Comparison of ENCODE assay signal across 8 cellular contexts in the genomic region with DNA sequence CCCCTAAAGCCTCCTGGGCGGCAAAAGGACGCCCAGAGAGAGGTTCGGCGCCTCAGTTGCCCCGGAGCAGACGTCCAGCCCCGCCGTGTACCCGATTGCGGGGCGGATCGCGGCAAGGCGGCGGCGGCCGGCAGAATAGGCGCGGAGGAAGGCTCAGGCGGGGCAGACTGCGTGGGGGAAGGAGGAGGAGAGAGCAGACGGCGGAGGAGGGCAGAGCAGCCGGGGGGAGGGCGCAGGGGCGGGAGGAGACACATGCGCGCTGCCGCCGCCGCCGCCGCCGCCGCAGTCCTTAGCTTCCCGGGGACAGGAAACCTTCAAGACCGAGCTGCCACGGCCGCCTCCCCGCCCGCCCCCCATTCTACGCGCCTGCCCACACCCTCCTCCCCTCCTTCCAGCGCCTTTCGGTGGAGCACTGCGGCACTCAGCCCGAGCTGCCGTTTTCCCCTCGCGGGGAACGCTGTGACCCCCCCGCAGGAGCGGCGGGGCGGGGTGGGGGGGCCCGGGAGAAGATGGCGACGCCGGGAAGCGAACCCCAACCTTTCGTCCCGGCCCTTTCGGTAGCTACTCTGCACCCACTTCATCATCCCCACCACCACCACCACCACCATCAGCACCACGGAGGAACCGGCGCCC. TPM values are rescaled to one million over a fixed set of nuclear protein-coding genes. Genes with fewer than 3 reads are reported as not detected.
DNase-seq lines count a peak whose midpoint lies in the region; ATAC-seq and TF ChIP-seq lines count a peak whose summit lies in the region.

A gene with protein sequence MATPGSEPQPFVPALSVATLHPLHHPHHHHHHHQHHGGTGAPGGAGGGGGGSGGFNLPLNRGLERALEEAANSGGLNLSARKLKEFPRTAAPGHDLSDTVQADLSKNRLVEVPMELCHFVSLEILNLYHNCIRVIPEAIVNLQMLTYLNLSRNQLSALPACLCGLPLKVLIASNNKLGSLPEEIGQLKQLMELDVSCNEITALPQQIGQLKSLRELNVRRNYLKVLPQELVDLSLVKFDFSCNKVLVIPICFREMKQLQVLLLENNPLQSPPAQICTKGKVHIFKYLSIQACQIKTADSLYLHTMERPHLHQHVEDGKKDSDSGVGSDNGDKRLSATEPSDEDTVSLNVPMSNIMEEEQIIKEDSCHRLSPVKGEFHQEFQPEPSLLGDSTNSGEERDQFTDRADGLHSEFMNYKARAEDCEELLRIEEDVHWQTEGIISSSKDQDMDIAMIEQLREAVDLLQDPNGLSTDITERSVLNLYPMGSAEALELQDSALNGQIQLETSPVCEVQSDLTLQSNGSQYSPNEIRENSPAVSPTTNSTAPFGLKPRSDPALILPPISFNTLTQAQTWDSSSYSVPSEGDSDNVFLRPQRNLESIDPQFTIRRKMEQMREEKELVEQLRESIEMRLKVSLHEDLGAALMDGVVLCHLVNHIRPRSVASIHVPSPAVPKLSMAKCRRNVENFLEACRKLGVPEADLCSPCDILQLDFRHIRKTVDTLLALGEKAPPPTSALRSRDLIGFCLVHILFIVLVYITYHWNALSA (plus strand): TSS at position 283 of the 633 bp plus-strand sequence. CDS start 227 bp downstream, at position 510.

- peak within 1 kb of the TSS; percentile 35 for H3K9ac ChIP-seq in parathyroid adenoma

- TF ChIP-seq CTCF in parathyroid adenoma (IDR thresholded peaks at IDR 0.05) (no peak), tibial artery (IDR thresholded peaks at IDR 0.05) (no peak)

- intact Hi-C loops in head of caudate nucleus (cut with DNase I) (loop anchor here (10.0 kb wide), 1 partner anchor 162 kb away; no protein-coding TSS in a partner anchor), tibial artery (cut with DNase I; ENCODE audit: low total_unique reads) (loop anchor here (2.0 to 10.0 kb wide), 2 partner anchors 132 to 168 kb away; no protein-coding TSS in a partner anchor)

- H3K9me3 ChIP-seq in parathyroid adenoma (ENCODE audit: control insufficient read depth, low read length) (no peaks in the 10 kb centered on the region), tibial artery (no peaks in the 10 kb centered on the region)

- H3K27me3 ChIP-seq in parathyroid adenoma (ENCODE audit: control insufficient read depth, insufficient read depth, low read length) (no peaks in the 10 kb centered on the region), tibial artery (no peaks in the 10 kb centered on the region)

- peak within 1 kb of the TSS; percentile 71 for H2AFZ ChIP-seq in parathyroid adenoma

- H3K27ac Mint-ChIP-seq in activated naive CD8-positive, alpha-beta T cell treated with anti-CD3 and anti-CD28 coated beads, Interleukin-2, amount 10 ng/mL, durations not matched to agents 7 days and 5 days, result peak within 1 kb of the TSS; percentile 86

- H3K4me2 ChIP-seq in parathyroid adenoma (ENCODE audit: low read length), result peak within 1 kb of the TSS; percentile 71

- DNase-seq in GDM1 (lab: John Stamatoyannopoulos, UW) (peak; percentile 94), NCI-H1417 treated with DMSO at 0.1 percent for 48 hours (lab: John Stamatoyannopoulos, UW) (peak; percentile 48), SW480 (ENCODE audit: low spot score) (peak; percentile 93), head of caudate nucleus (peak; percentile 9 to 88 (median 72)), tibial artery (peak; percentile 89 to 94)
- DNase-seq in activated naive CD8-positive, alpha-beta T cell treated with anti-CD3 and anti-CD28 coated beads, Interleukin-2, amount 10 ng/mL, durations not matched to agents 7 days and 5 days, result peak; percentile 86

- no peaks in the 10 kb centered on the region for H3K36me3 ChIP-seq in parathyroid adenoma (ENCODE audit: control insufficient read depth, insufficient read depth, low read length)
- H3K36me3 ChIP-seq in tibial artery, result no peaks in the 10 kb centered on the region

- H3K9me3 Mint-ChIP-seq in activated naive CD8-positive, alpha-beta T cell treated with anti-CD3 and anti-CD28 coated beads, Interleukin-2, amount 10 ng/mL, durations not matched to agents 7 days and 5 days, result no peaks in the 10 kb centered on the region

- H3K27me3 Mint-ChIP-seq in activated naive CD8-positive, alpha-beta T cell treated with anti-CD3 and anti-CD28 coated beads, Interleukin-2, amount 10 ng/mL, durations not matched to agents 7 days and 5 days, result peaks cover 10% of the 10 kb centered on the region

- peaks cover 4% of the 10 kb centered on the region for H3K79me2 ChIP-seq in parathyroid adenoma

- H3K4me3 ChIP-seq in parathyroid adenoma (ENCODE audit: low read depth, low read length), result peak within 1 kb of the TSS; percentile 64
- H3K4me3 ChIP-seq in tibial artery, result peak within 1 kb of the TSS; percentile 94 to 98

- H3K27ac ChIP-seq in parathyroid adenoma, result peak within 1 kb of the TSS; percentile 77
- peak within 1 kb of the TSS; percentile 96 to 98 for H3K27ac ChIP-seq in tibial artery

- H3K4me1 Mint-ChIP-seq in activated naive CD8-positive, alpha-beta T cell treated with anti-CD3 and anti-CD28 coated beads, Interleukin-2, amount 10 ng/mL, durations not matched to agents 7 days and 5 days, result peaks cover 32% of the 10 kb centered on the region

- H3K4me1 ChIP-seq in parathyroid adenoma (peaks cover 3% of the 10 kb centered on the region), tibial artery (peaks cover 0 to 32% (median 18%) of the 10 kb centered on the region in 4 donors)

- ATAC-seq in HG02571 (IDR thresholded peaks at IDR 0.05; ENCODE audit: unreplicated experiment), result peak; percentile 63
- ATAC-seq in activated naive CD8-positive, alpha-beta T cell treated with anti-CD3 and anti-CD28 coated beads, Interleukin-2, amount 10 ng/mL, durations not matched to agents 7 days and 5 days (ENCODE audit: low read depth), result peak; percentile 91

- H3K36me3 Mint-ChIP-seq in activated naive CD8-positive, alpha-beta T cell treated with anti-CD3 and anti-CD28 coated beads, Interleukin-2, amount 10 ng/mL, durations not matched to agents 7 days and 5 days, result peaks cover 2% of the 10 kb centered on the region

- POLR2A ChIA-PET in activated naive CD8-positive, alpha-beta T cell treated with anti-CD3 and anti-CD28 coated beads, Interleukin-2, amount 10 ng/mL, durations not matched to agents 7 days and 5 days (lab: Charles Lee), result interaction anchor here (0.9 to 1.9 kb wide), 4 partner anchors 114 to 244 kb away, joined by 3 to 9 read pairs (median 4); a partner anchor contains a TSS

- H3K4me3 Mint-ChIP-seq in activated naive CD8-positive, alpha-beta T cell treated with anti-CD3 and anti-CD28 coated beads, Interleukin-2, amount 10 ng/mL, durations not matched to agents 7 days and 5 days, result peak within 1 kb of the TSS; percentile 94

RNA-seq across cellular contexts. Expression of the gene that starts here (rescaled TPM):
- total RNA-seq in activated naive CD8-positive, alpha-beta T cell treated with anti-CD3 and anti-CD28 coated beads, Interleukin-2, amount 10 ng/mL, durations not matched to agents 7 days and 5 days, result 10 to 100 TPM; 18.5 to 18.9 TPM

Comparison
In these comparisons a context has a peak if more than half of its experiments do, and no peak if none do; other contexts are left out.
1. Peak in every context shown above with its lines: DNase-seq, ATAC-seq, H3K4me3 ChIP-seq and H3K27ac ChIP-seq.